In genomic region chr19:42693760-42694350, GRCh38 we compare ENCODE assay signal across 8 cellular contexts. TPM values are rescaled to one million over a fixed set of nuclear protein-coding genes. Genes with fewer than 3 reads are reported as not detected.
A peak's percentile ranks its signal among the peaks of the same experiment; 100 is the strongest.
DNase-seq lines count a peak whose midpoint lies in the region; ATAC-seq, FAIRE-seq and TF ChIP-seq lines count a peak whose summit lies in the region.

No MANE protein-coding gene starts in this region.

- H3K9ac ChIP-seq in Loucy (ENCODE audit: low read depth, low read length, poor library complexity, severe bottlenecking) (no peak overlapping the region), astrocyte (ENCODE audit: low read length) (no peak overlapping the region)

- no peak for ATAC-seq in GM21619 (IDR thresholded peaks at IDR 0.05; ENCODE audit: unreplicated experiment)

- H3K36me3 Mint-ChIP-seq in astrocyte (ENCODE audit: low read depth, unreplicated experiment) (no peaks in the 10 kb centered on the region), immature natural killer cell (no peaks in the 10 kb centered on the region)

- no peak overlapping the region for H3K4me3 Mint-ChIP-seq in astrocyte (ENCODE audit: unreplicated experiment)
- H3K4me3 Mint-ChIP-seq in immature natural killer cell, result no peak overlapping the region

- H2AFZ ChIP-seq in Loucy (ENCODE audit: low read length) (no peak overlapping the region), astrocyte (ENCODE audit: low read depth, low read length) (no peak overlapping the region)

- H3K9me3 Mint-ChIP-seq in astrocyte (ENCODE audit: unreplicated experiment), result peaks cover 11% of the 10 kb centered on the region
- peaks cover 0 to 4% (median 0%) of the 10 kb centered on the region in 6 donors for H3K9me3 Mint-ChIP-seq in immature natural killer cell

- no peak overlapping the region for H3K4me3 ChIP-seq in Loucy (ENCODE audit: low read length, poor library complexity, severe bottlenecking)
- no peak overlapping the region for H3K4me3 ChIP-seq in astrocyte (ENCODE audit: insufficient read depth, low read depth, low read length)

- H3K4me2 ChIP-seq in Loucy (ENCODE audit: low read depth, low read length, poor library complexity, severe bottlenecking) (no peak overlapping the region), astrocyte (ENCODE audit: low read length) (no peak overlapping the region)

- H3K36me3 ChIP-seq in Loucy (ENCODE audit: insufficient read depth, low read length), result no peaks in the 10 kb centered on the region
- no peaks in the 10 kb centered on the region for H3K36me3 ChIP-seq in astrocyte (ENCODE audit: insufficient read depth, low read length)

- no peaks in the 10 kb centered on the region for H4K20me1 ChIP-seq in Loucy (ENCODE audit: insufficient read depth, low read length, poor library complexity, severe bottlenecking)
- no peaks in the 10 kb centered on the region for H4K20me1 ChIP-seq in astrocyte (ENCODE audit: insufficient read depth, low read length)

- no peak overlapping the region for H3K27ac ChIP-seq in astrocyte (ENCODE audit: low read depth, low read length)

- no peak overlapping the region for H3K27ac Mint-ChIP-seq in astrocyte (ENCODE audit: unreplicated experiment)
- no peak overlapping the region for H3K27ac Mint-ChIP-seq in immature natural killer cell

- no peak for FAIRE-seq in astrocyte (lab: Jason Lieb, UNC)

- H3K9me3 ChIP-seq in Loucy (ENCODE audit: insufficient read depth, low read depth, low read length), result no peaks in the 10 kb centered on the region
- no peaks in the 10 kb centered on the region for H3K9me3 ChIP-seq in astrocyte (ENCODE audit: insufficient read depth, low read depth, low read length)

- peak; percentile 3 to 14 for DNase-seq in NCI-H2081 (lab: John Stamatoyannopoulos, UW)
- no peak for DNase-seq in NCI-H2081 treated with DMSO at 0.1 percent for 48 hours (lab: John Stamatoyannopoulos, UW)
- DNase-seq in astrocyte (ENCODE audit: low read depth), result peak; percentile 18
- peak; percentile 49 for DNase-seq in myocyte (ENCODE audit: low read depth)
- no peak for DNase-seq in stimulated activated CD4-positive, alpha-beta T cell treated with anti-CD3 and anti-CD28 coated beads, Interleukin-4, amount 100 ng/mL, for 24 hours
- no peak for DNase-seq in immature natural killer cell

- H3K79me2 ChIP-seq in Loucy (ENCODE audit: insufficient read depth, low read length), result no peaks in the 10 kb centered on the region
- no peaks in the 10 kb centered on the region for H3K79me2 ChIP-seq in astrocyte (ENCODE audit: insufficient read depth, low read length)

- H3K4me1 Mint-ChIP-seq in astrocyte (ENCODE audit: low read depth, unreplicated experiment) (no peaks in the 10 kb centered on the region), immature natural killer cell (no peaks in the 10 kb centered on the region)

- peak; percentile 56 for TF ChIP-seq CTCF in Loucy (conservative IDR thresholded peaks at IDR 0.05; ENCODE audit: low read length)
- TF ChIP-seq CTCF in astrocyte (IDR thresholded peaks at IDR 0.05; ENCODE audit: insufficient read depth, low read depth, low read length), result peak; percentile 37

- H3K27me3 ChIP-seq in Loucy (ENCODE audit: insufficient read depth, low read length, poor library complexity, severe bottlenecking), result no peaks in the 10 kb centered on the region
- H3K27me3 ChIP-seq in astrocyte (ENCODE audit: insufficient read depth, low read length), result no peaks in the 10 kb centered on the region

- H3K4me1 ChIP-seq in Loucy (ENCODE audit: insufficient read depth, low read length, poor library complexity, severe bottlenecking) (no peaks in the 10 kb centered on the region), astrocyte (ENCODE audit: insufficient read depth, low read length) (no peaks in the 10 kb centered on the region)

- no peaks in the 10 kb centered on the region for H3K27me3 Mint-ChIP-seq in astrocyte (ENCODE audit: low read depth, unreplicated experiment)
- H3K27me3 Mint-ChIP-seq in immature natural killer cell (ENCODE audit: low read depth in 3 of 3), result peaks cover 0 to 17% (median 9%) of the 10 kb centered on the region in 3 donors

- no peaks in the 10 kb centered on the region for H3F3A ChIP-seq in Loucy (ENCODE audit: low read depth)

- H3K9me2 ChIP-seq in Loucy (replicated peaks; ENCODE audit: low read depth, low read length), result no peaks in the 10 kb centered on the region

RNA-seq across cellular contexts. Expression of gene PSG3, which starts 46.4 kb away (rescaled TPM):
- total RNA-seq in astrocyte (0.34 and 0.48 TPM in 2 replicates), myocyte (not detected in 2 replicates)
- polyA plus RNA-seq in myocyte (2012), result not detected
- polyA plus RNA-seq in immature natural killer cell, result not detected

Comparison
In these comparisons a context has a peak if more than half of its experiments do, and no peak if none do; other contexts are left out.
1. DNase-seq: peak in NCI-H2081 (2 of 2), astrocyte (single experiment) and myocyte (single experiment); none in NCI-H2081 treated with DMSO at 0.1 percent for 48 hours (single experiment), stimulated activated CD4-positive, alpha-beta T cell treated with anti-CD3 and anti-CD28 coated beads, Interleukin-4, amount 100 ng/mL, for 24 hours (single experiment) and immature natural killer cell (0 of 3).